1 cellular context compared by ENCODE assay signal in genomic region chr15:20348291-20348899, GRCh38.
TF ChIP-seq lines count a peak whose summit lies in the region.

No MANE protein-coding gene starts in this region.

TF ChIP-seq in GM23338, 12 proteins besides CTCF, POLR2A, EP300 and RAD21 (continued from another document):
- TF ChIP-seq ZNF462 (CRISPR knock-in tag; IDR thresholded peaks at IDR 0.05), result no peak
TF ChIP-seq in GM23338: peak in this region for 0.
